ENCODE assay signal across 8 cellular contexts in the genomic region with DNA sequence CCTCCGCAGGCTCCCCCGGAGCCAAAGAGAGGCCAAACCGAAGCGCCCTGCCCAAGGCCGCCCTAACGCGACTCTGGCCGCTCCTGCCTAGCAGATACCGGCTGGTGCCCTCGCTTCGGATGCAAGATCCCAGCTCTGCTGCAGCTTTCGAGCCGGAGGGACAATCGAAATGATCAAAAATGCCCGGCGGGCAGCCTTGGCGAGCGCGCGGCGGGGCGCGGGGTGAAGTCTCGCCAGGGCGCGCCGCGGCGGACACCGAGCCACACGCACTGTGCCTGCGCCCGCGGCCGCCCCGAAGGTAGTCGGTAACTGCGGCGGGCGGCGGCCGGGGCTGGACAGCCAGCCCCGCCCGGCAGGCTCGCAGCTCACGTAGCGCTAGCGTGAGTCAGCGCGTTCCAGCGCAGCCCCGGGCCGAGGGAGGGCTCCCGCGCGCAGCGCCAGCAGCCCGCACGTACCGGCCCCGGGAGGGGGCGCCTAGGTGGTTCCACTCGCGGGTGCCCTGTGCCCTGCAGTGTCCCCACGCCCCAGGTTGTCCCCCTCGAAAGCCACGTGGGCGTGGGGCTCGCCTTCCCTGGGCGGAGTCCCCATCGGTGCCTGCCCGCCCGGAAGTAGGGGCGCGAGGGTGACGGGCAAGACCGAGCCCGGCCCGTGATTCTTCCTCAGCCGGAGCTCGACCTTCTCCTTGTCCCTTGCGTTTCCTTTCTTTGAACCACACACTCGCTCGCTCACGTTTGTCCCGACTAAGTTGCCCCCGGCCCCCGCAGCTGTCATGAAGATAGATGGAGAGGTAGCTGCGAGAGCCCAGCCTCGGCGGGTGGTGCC.
DNase-seq lines count a peak whose midpoint lies in the region; ATAC-seq and TF ChIP-seq lines count a peak whose summit lies in the region.

No MANE protein-coding gene starts in this region.

- peaks cover 0 to 7% (median 0%) of the 10 kb centered on the region in 4 donors for H3K4me1 Mint-ChIP-seq in CD4-positive, CD25-positive, alpha-beta regulatory T cell
- peaks cover 6% of the 10 kb centered on the region for H3K4me1 Mint-ChIP-seq in activated naive CD4-positive, alpha-beta T cell treated with anti-CD3 and anti-CD28 coated beads, Interleukin-2, amount 50 U/mL, for 24 hours

- H3K36me3 ChIP-seq in CD4-positive, CD25-positive, alpha-beta regulatory T cell (ENCODE audit: control insufficient read depth, insufficient read depth, low read length) = no peaks in the 10 kb centered on the region
- H3K36me3 ChIP-seq in tibial artery = no peaks in the 10 kb centered on the region

- no peaks in the 10 kb centered on the region for H3K9me3 Mint-ChIP-seq in CD4-positive, CD25-positive, alpha-beta regulatory T cell
- H3K9me3 Mint-ChIP-seq in activated naive CD4-positive, alpha-beta T cell treated with anti-CD3 and anti-CD28 coated beads, Interleukin-2, amount 50 U/mL, for 24 hours = no peaks in the 10 kb centered on the region

- intact Hi-C loops in head of caudate nucleus (cut with DNase I) (no loop called here), tibial artery (cut with DNase I; ENCODE audit: low total_unique reads) (loop anchor here (5.0 kb wide), 1 partner anchor 118 kb away; no protein-coding TSS in a partner anchor)

- H3K27ac ChIP-seq in CD4-positive, CD25-positive, alpha-beta regulatory T cell (ENCODE audit: insufficient read depth, low read length, poor library complexity, severe bottlenecking) = no peak overlapping the region
- H3K27ac ChIP-seq in tibial artery = peak overlapping the region; percentile 90 to 96

- H3K4me1 ChIP-seq in CD4-positive, CD25-positive, alpha-beta regulatory T cell (ENCODE audit: control insufficient read depth, insufficient read depth, low read length, poor library complexity, severe bottlenecking) = no peaks in the 10 kb centered on the region
- peaks cover 0 to 33% (median 11%) of the 10 kb centered on the region in 4 donors for H3K4me1 ChIP-seq in tibial artery

- H3K27ac Mint-ChIP-seq in CD4-positive, CD25-positive, alpha-beta regulatory T cell = no peak overlapping the region
- H3K27ac Mint-ChIP-seq in activated naive CD4-positive, alpha-beta T cell treated with anti-CD3 and anti-CD28 coated beads, Interleukin-2, amount 50 U/mL, for 24 hours = peak overlapping the region; percentile 65

- no peaks in the 10 kb centered on the region for H3K36me3 Mint-ChIP-seq in CD4-positive, CD25-positive, alpha-beta regulatory T cell
- H3K36me3 Mint-ChIP-seq in activated naive CD4-positive, alpha-beta T cell treated with anti-CD3 and anti-CD28 coated beads, Interleukin-2, amount 50 U/mL, for 24 hours = no peaks in the 10 kb centered on the region

- no peaks in the 10 kb centered on the region for H3K9me3 ChIP-seq in CD4-positive, CD25-positive, alpha-beta regulatory T cell (ENCODE audit: control insufficient read depth in 2 of 2, low read length in 2 of 2)
- no peaks in the 10 kb centered on the region for H3K9me3 ChIP-seq in tibial artery

- no peak overlapping the region for H3K4me3 ChIP-seq in CD4-positive, CD25-positive, alpha-beta regulatory T cell (ENCODE audit: low read depth, low read length)
- H3K4me3 ChIP-seq in tibial artery = peak overlapping the region; percentile 58 to 64

- peak in 1 of 3 donors; percentile 72 for DNase-seq in CD4-positive, CD25-positive, alpha-beta regulatory T cell
- DNase-seq in RKO (ENCODE audit: low spot score) (peak; percentile 77), head of caudate nucleus (peak in 41 of 42 donors; percentile 31 to 87 (median 74)), nucleus accumbens (lab: John Stamatoyannopoulos, UW) (peak in 45 of 56 donors; percentile 8 to 79 (median 45)), tibial artery (peak; percentile 72 to 89)

- H3K27me3 ChIP-seq in CD4-positive, CD25-positive, alpha-beta regulatory T cell (ENCODE audit: control insufficient read depth, insufficient read depth, low read length) = peaks cover 3% of the 10 kb centered on the region
- H3K27me3 ChIP-seq in tibial artery = no peaks in the 10 kb centered on the region

- peak; percentile 59 to 65 for ATAC-seq in CD4-positive, CD25-positive, alpha-beta regulatory T cell (ENCODE audit: low read depth in 2 of 2)
- ATAC-seq in GM19043 (IDR thresholded peaks at IDR 0.05; ENCODE audit: low read depth, unreplicated experiment) (peak; percentile 60), HG03175 (IDR thresholded peaks at IDR 0.05; ENCODE audit: unreplicated experiment) (peak; percentile 77)

- TF ChIP-seq CTCF in tibial artery (IDR thresholded peaks at IDR 0.05) = peak; percentile 15 to 18

- H3K4me3 Mint-ChIP-seq in CD4-positive, CD25-positive, alpha-beta regulatory T cell = peak overlapping the region; percentile 59 to 77 (median 66)
- H3K4me3 Mint-ChIP-seq in activated naive CD4-positive, alpha-beta T cell treated with anti-CD3 and anti-CD28 coated beads, Interleukin-2, amount 50 U/mL, for 24 hours = peak overlapping the region; percentile 89

- H3K27me3 Mint-ChIP-seq in CD4-positive, CD25-positive, alpha-beta regulatory T cell = peaks cover 17% of the 10 kb centered on the region
- peaks cover 9% of the 10 kb centered on the region for H3K27me3 Mint-ChIP-seq in activated naive CD4-positive, alpha-beta T cell treated with anti-CD3 and anti-CD28 coated beads, Interleukin-2, amount 50 U/mL, for 24 hours
